27 cellular contexts compared by ENCODE assay signal in genomic region chr5:179033004-179033580, GRCh38. TPM values are rescaled to one million over a fixed set of nuclear protein-coding genes. Genes with fewer than 3 reads are reported as not detected.
DNase-seq lines count a peak whose midpoint lies in the region; ATAC-seq, FAIRE-seq and TF ChIP-seq lines count a peak whose summit lies in the region.
"Had no signal": no experiment of that assay in that cellular context is flagged by ENCODE, and none has a peak within 500 bp of the region (broad histone marks: within the 10 kb centered on the region; RNA-seq: fewer than 3 reads in every experiment).

No MANE protein-coding gene starts in this region.

- peaks cover 50 to 91% (median 71%) of the 10 kb centered on the region in 4 donors for H3K9me3 ChIP-seq in liver (ENCODE audit: control insufficient read depth in 4 of 4, low read length in 3 of 4)
- peaks cover 6 to 71% (median 34%) of the 10 kb centered on the region in 4 donors for H3K9me3 ChIP-seq in right lobe of liver
- H3K9me3 ChIP-seq in kidney (ENCODE audit: control insufficient read depth in 1 of 2, low read length in 2 of 2) = peaks cover 59 to 93% of the 10 kb centered on the region in 2 donors

- TF ChIP-seq POLR2A in right lobe of liver (IDR thresholded peaks at IDR 0.05) = no peak

- WGBS in liver = 96% methylated on average over 7 of the region's 7 CpGs
- 94% methylated on average over 7 of the region's 7 CpGs for WGBS in right lobe of liver (ENCODE audit: insufficient coverage, low coverage, low lambda C conversion rate, missing lambda C conversion rate)

- H3K4me3 ChIP-seq in liver (ENCODE audit: low read depth in 1 of 3, low read length in 3 of 3) = peak overlapping the region in 2 of 3 donors; percentile 49 to 59
- H3K4me3 ChIP-seq in right lobe of liver = no peak overlapping the region
- peak overlapping the region; percentile 50 for H3K4me3 ChIP-seq in coronary artery
- peak overlapping the region; percentile 7 to 22 for H3K4me3 ChIP-seq in kidney (ENCODE audit: low read length in 2 of 2)
- H3K4me3 ChIP-seq: GM12878 had no signal

- H3K4me1 ChIP-seq in liver (ENCODE audit: control insufficient read depth in 4 of 4, insufficient read depth in 4 of 4, low read length in 3 of 4) = no peaks in the 10 kb centered on the region
- H3K4me1 ChIP-seq in right lobe of liver = no peaks in the 10 kb centered on the region
- H3K4me1 ChIP-seq in kidney (ENCODE audit: control insufficient read depth in 1 of 2, insufficient read depth in 1 of 2, low read depth in 1 of 2, low read length in 2 of 2) = no peaks in the 10 kb centered on the region
- H3K4me1 ChIP-seq: Caco-2 had no signal

- no peaks in the 10 kb centered on the region for H3K27me3 ChIP-seq in liver (ENCODE audit: control insufficient read depth in 4 of 4, insufficient read depth in 4 of 4, low read length in 3 of 4)
- H3K27me3 ChIP-seq in right lobe of liver = no peaks in the 10 kb centered on the region

- no peak for DNase-seq in right lobe of liver
- DNase-seq in coronary artery (ENCODE audit: low spot score) = no peak
- DNase-seq in kidney = no peak
- DNase-seq in GM03348 (ENCODE audit: low spot score) = no peak
- DNase-seq in GM19238 (ENCODE audit: insufficient read length, low spot score) = no peak
- DNase-seq: 8988T; Caco-2; CD4-positive, CD25-positive, alpha-beta regulatory T cell; DMS153; GF-D8; HFFc6; NCI-H1105 treated with DMSO at 0.1 percent for 48 hours; NCI-H1694 treated with DMSO at 0.1 percent for 48 hours; NCI-H2107; NCI-H510A treated with DMSO at 0.1 percent for 48 hours; NCI-H774; Right ventricle myocardium superior had no signal

- no peak for TF ChIP-seq RAD21 in liver (IDR thresholded peaks at IDR 0.05)

- intact Hi-C loops in right lobe of liver (cut with DNase I) = no loop called here
- intact Hi-C loops in kidney (cut with DNase I) = no loop called here

- TF ChIP-seq CTCF in liver (IDR thresholded peaks at IDR 0.05; ENCODE audit: low read depth, low read length, missing input control) (no peak), right lobe of liver (IDR thresholded peaks at IDR 0.05) (no peak), coronary artery (IDR thresholded peaks at IDR 0.05) (no peak), kidney (IDR thresholded peaks at IDR 0.05; ENCODE audit: borderline replicate concordance, extremely low read depth, insufficient read depth) (no peak)

- no peak for FAIRE-seq in kidney (lab: Jason Lieb, UNC)
- FAIRE-seq: GM12878, GM19239, RCC 7860 had no signal

- peaks cover 5 to 53% (median 51%) of the 10 kb centered on the region in 4 donors for H3K36me3 ChIP-seq in liver (ENCODE audit: control insufficient read depth in 4 of 4, insufficient read depth in 3 of 4, low read depth in 1 of 4, low read length in 3 of 4)
- peaks cover 0 to 34% (median 7%) of the 10 kb centered on the region in 4 donors for H3K36me3 ChIP-seq in right lobe of liver
- H3K36me3 ChIP-seq in kidney (ENCODE audit: control insufficient read depth in 1 of 2, insufficient read depth in 2 of 2, low read length in 2 of 2) = peaks cover 40 to 50% of the 10 kb centered on the region in 2 donors

- ATAC-seq in right lobe of liver (no peak), HG03139 (IDR thresholded peaks at IDR 0.05; ENCODE audit: unreplicated experiment) (no peak), GM21390 (IDR thresholded peaks at IDR 0.05; ENCODE audit: unreplicated experiment) (no peak)
- ATAC-seq: GM12878 had no signal

- H3K9ac ChIP-seq in liver (ENCODE audit: low read depth in 1 of 2, low read length in 2 of 2) (no peak overlapping the region), kidney (ENCODE audit: low read length in 2 of 2) (no peak overlapping the region)

- H3K27ac ChIP-seq in liver (ENCODE audit: low read depth in 1 of 2, low read length in 2 of 2) = no peak overlapping the region
- no peak overlapping the region for H3K27ac ChIP-seq in right lobe of liver
- no peak overlapping the region for H3K27ac ChIP-seq in coronary artery
- H3K27ac ChIP-seq in kidney (ENCODE audit: low read depth in 2 of 2, low read length in 2 of 2) = no peak overlapping the region

TF ChIP-seq in liver, 16 proteins besides CTCF, POLR2A, EP300 and RAD21:
- TF ChIP-seq JUND (IDR thresholded peaks at IDR 0.05) = no peak
TF ChIP-seq in liver: peak in this region for 0.

RNA-seq across cellular contexts. Expression of gene ZNF879, which starts 9.5 kb away (rescaled TPM):
- total RNA-seq in liver = 1 to 10 TPM; 1.9 to 2.4 TPM
- 1 to 10 TPM in 1 of 2 donors, under 1 TPM in 1; 0.48 to 1.0 TPM for polyA plus RNA-seq in liver
- 1 to 10 TPM in 3 of 6 experiments, under 1 TPM in 3; 0.31 to 1.3 (median 0.94) TPM for total RNA-seq in right lobe of liver
- total RNA-seq in kidney = 4.3 TPM
- 2.2 TPM for polyA plus RNA-seq in kidney (ENCODE audit: insufficient read depth, low read depth, low replicate concordance)
- total RNA-seq: GM12878 had no signal

RNA-seq across cellular contexts. Expression of gene ZNF354C, which starts 27.1 kb away (rescaled TPM):
- total RNA-seq in liver (1 to 10 TPM; 2.7 to 2.8 TPM), right lobe of liver (1 to 10 TPM in 5 of 6 experiments, under 1 TPM in 1; 0.81 to 2.4 (median 1.4) TPM), kidney (6.9 TPM)
- polyA plus RNA-seq in liver (under 1 TPM; 0.49 to 0.51 TPM), kidney (ENCODE audit: insufficient read depth, low read depth, low replicate concordance) (1.3 TPM)
- total RNA-seq: Caco-2, H4, OCI-LY7 had no signal

RNA-seq across cellular contexts. Expression of gene GRM6, which starts 38.0 kb away (rescaled TPM):
- under 1 TPM in 1 of 2 donors, not detected in 1; 0.23 TPM for total RNA-seq in liver
- not detected for polyA plus RNA-seq in liver
- under 1 TPM in 1 of 6 experiments, not detected in 5; 0.05 TPM for total RNA-seq in right lobe of liver
- total RNA-seq in kidney = not detected
- not detected for polyA plus RNA-seq in kidney (ENCODE audit: insufficient read depth, low read depth, low replicate concordance)
- total RNA-seq: Caco-2; CD4-positive, CD25-positive, alpha-beta regulatory T cell; GM12878; H4; HFFc6; LHCN-M2; OCI-LY7; Right ventricle myocardium superior had no signal
- polyA plus RNA-seq: AG04450; CD4-positive, CD25-positive, alpha-beta regulatory T cell; GM12878 had no signal

Comparison
In these comparisons a context has a peak if more than half of its experiments do, and no peak if none do; other contexts are left out.
1. H3K4me3 ChIP-seq: peak in liver (2 of 3), coronary artery (single experiment) and kidney (2 of 2); none in right lobe of liver (0 of 3).